ENCODE assay signal across 1 cellular context in genomic region chr2:219296142-219296541, GRCh38.
A peak's percentile ranks its signal among the peaks of the same experiment; 100 is the strongest.
TF ChIP-seq lines count a peak whose summit lies in the region.

No MANE protein-coding gene starts in this region.

TF ChIP-seq in HepG2, 621 proteins besides CTCF, POLR2A, EP300 and RAD21:
- 0 out of 2 replicates have a peak, but pooled peaks have one; percentile 15 for TF ChIP-seq RFX5 (IDR thresholded peaks at IDR 0.05; ENCODE audit: low read depth, low read length)
- TF ChIP-seq ZNF30 (CRISPR knock-in tag; IDR thresholded peaks at IDR 0.05): no peak
- no peak for TF ChIP-seq ZBTB20 (CRISPR knock-in tag; IDR thresholded peaks at IDR 0.05; ENCODE audit: borderline replicate concordance, low read depth)
- 0 out of 2 replicates have a peak, but pooled peaks have one; percentile 18 for TF ChIP-seq ZBTB38 (CRISPR knock-in tag; IDR thresholded peaks at IDR 0.05)
- no peak for TF ChIP-seq PATZ1 (CRISPR knock-in tag; IDR thresholded peaks at IDR 0.05)
- no peak for TF ChIP-seq AGO2 (optimal IDR thresholded peaks at IDR 0.05; ENCODE audit: low read depth, low read length)
- TF ChIP-seq ZBTB33 (CRISPR knock-in tag; IDR thresholded peaks at IDR 0.05): 0 out of 2 replicates have a peak, but pooled peaks have one; percentile 18
- peak; percentile 29; the same call in 1 of the 2 replicates for TF ChIP-seq TFDP1 (CRISPR knock-in tag; IDR thresholded peaks at IDR 0.05; ENCODE audit: borderline replicate concordance)
- no peak for TF ChIP-seq MNT (IDR thresholded peaks at IDR 0.05)
- 0 out of 2 replicates have a peak, but pooled peaks have one; percentile 9 for TF ChIP-seq SAP130 (CRISPR knock-in tag; IDR thresholded peaks at IDR 0.05; ENCODE audit: low read depth)
- peak; percentile 62 for TF ChIP-seq CREB1 (IDR thresholded peaks at IDR 0.05)
- TF ChIP-seq CREB1 (CRISPR knock-in tag; IDR thresholded peaks at IDR 0.05): no peak
- no peak for TF ChIP-seq CERS6 (CRISPR knock-in tag; IDR thresholded peaks at IDR 0.05)
- TF ChIP-seq PCBP2 (optimal IDR thresholded peaks at IDR 0.05; ENCODE audit: low read depth, low read length, poor library complexity, severe bottlenecking): no peak
- TF ChIP-seq PAXIP1 (CRISPR knock-in tag; conservative IDR thresholded peaks at IDR 0.05): no peak
- TF ChIP-seq ZNF710 (CRISPR knock-in tag; IDR thresholded peaks at IDR 0.05; ENCODE audit: borderline replicate concordance): no peak
TF ChIP-seq in HepG2: peak in this region for 6.
